ENCODE assay signal across 8 cellular contexts in genomic region chr11:64864473-64865285, GRCh38. TPM values are rescaled to one million over a fixed set of nuclear protein-coding genes. Genes with fewer than 3 reads are reported as not detected.
DNase-seq lines count a peak whose midpoint lies in the region; ATAC-seq and TF ChIP-seq lines count a peak whose summit lies in the region.

No MANE protein-coding gene starts in this region.

- H3K27me3 ChIP-seq in SK-N-SH (ENCODE audit: insufficient read depth): no peaks in the 10 kb centered on the region

- H4K20me1 ChIP-seq in SK-N-SH (ENCODE audit: insufficient read depth): peaks cover 78% of the 10 kb centered on the region

- H3K27ac Mint-ChIP-seq in immature natural killer cell: peak overlapping the region; percentile 90 to 99 (median 96)

- no peak overlapping the region for H2AFZ ChIP-seq in SK-N-SH (ENCODE audit: low read depth)

- no peak for TF ChIP-seq RAD21 in SK-N-SH (IDR thresholded peaks at IDR 0.05; ENCODE audit: low read length)

- peaks cover 15% of the 10 kb centered on the region for H3F3A ChIP-seq in SK-N-SH (replicated peaks; ENCODE audit: insufficient read depth)

- CTCF ChIA-PET in SK-N-SH (lab: Yijun Ruan, JAX): interaction anchor here (0.7 to 5.3 kb wide), 12 partner anchors 8 to 29 kb away, joined by 3 to 40 read pairs (median 5); partner anchors contain the start of genes CDC42BPG and EHD1

- peak overlapping the region; percentile 56 to 95 (median 76) for H3K4me3 Mint-ChIP-seq in immature natural killer cell

- no peak overlapping the region for H3K4me3 ChIP-seq in SK-N-SH (ENCODE audit: low read depth in 2 of 2, low read length in 1 of 2)

- H3K4me2 ChIP-seq in SK-N-SH: no peak overlapping the region; the same call in 1 of the 2 replicates

- H3K36me3 ChIP-seq in SK-N-SH (replicated peaks in 1 of 2; ENCODE audit: control insufficient read depth in 1 of 2, insufficient read depth in 2 of 2, low read length in 1 of 2) (peaks cover 1 to 7% of the 10 kb centered on the region in 2 experiments), KOPT-K1 (ENCODE audit: insufficient read depth, low read length) (peaks cover 8% of the 10 kb centered on the region; the same call in 1 of the 2 replicates)

- DNase-seq in SK-N-SH (no peak), immature natural killer cell (peak in 1 of 3 donors; percentile 48), NCI-H2081 (lab: John Stamatoyannopoulos, UW) (no peak), NCI-H2227 treated with DMSO at 0.1 percent for 48 hours (lab: John Stamatoyannopoulos, UW) (no peak)
- peak; percentile 63 to 72 for DNase-seq in stimulated activated CD8-positive, alpha-beta memory T cell treated with anti-CD3 and anti-CD28 coated beads, Interleukin-2, amount 100 ng/mL, for 48 hours (ENCODE audit: low read depth in 2 of 2)

- TF ChIP-seq EP300 in SK-N-SH (IDR thresholded peaks at IDR 0.05; ENCODE audit: borderline replicate concordance in 1 of 2, low read depth in 1 of 2, low read length in 1 of 2): no peak

- H3K27me3 Mint-ChIP-seq in immature natural killer cell (ENCODE audit: low read depth in 3 of 3): peaks cover 7 to 23% (median 21%) of the 10 kb centered on the region in 3 donors

- H3K36me3 Mint-ChIP-seq in immature natural killer cell: peaks cover 4 to 18% (median 9%) of the 10 kb centered on the region in 3 donors

- H3K9me3 Mint-ChIP-seq in immature natural killer cell: no peaks in the 10 kb centered on the region

- peak; percentile 17; the same call in 2 of the 3 replicates for ATAC-seq in SK-N-SH treated with all-trans-retinoic acid at 6 μM for 48 hours

- peak overlapping the region in 1 of 2 experiments; percentile 12; a peak in 1 of 4 replicates for H3K27ac ChIP-seq in SK-N-SH (ENCODE audit: low read depth in 2 of 2, low read length in 1 of 2)
- peak overlapping the region; percentile 32 for H3K27ac ChIP-seq in KOPT-K1 (ENCODE audit: low read depth, low read length, poor library complexity, severe bottlenecking)
- peak overlapping the region; percentile 58 for H3K27ac ChIP-seq in adipose tissue (ENCODE audit: low read depth, low read length)

- H3K4me1 ChIP-seq in SK-N-SH (ENCODE audit: control insufficient read depth in 1 of 2, insufficient read depth in 2 of 2, low read depth in 1 of 2, low read length in 1 of 2): peaks cover 6 to 11% of the 10 kb centered on the region in 2 experiments; a peak in 3 of 4 replicates

- no peak overlapping the region for H3K9ac ChIP-seq in SK-N-SH

- POLR2A ChIA-PET in SK-N-SH (lab: Yijun Ruan, JAX): interaction anchor here (1.0 kb wide), 1 partner anchor 28 kb away, joined by 3 read pairs; no protein-coding TSS in a partner anchor

- no peaks in the 10 kb centered on the region for H3K9me2 ChIP-seq in SK-N-SH

- 76% methylated on average over 8 of the region's 18 CpGs for WGBS in SK-N-SH (ENCODE audit: low lambda C conversion rate)
- WGBS in adipose tissue, 3 donors: 41 to 65% (median 49%) methylated on average over 18 of the region's 18 CpGs

- TF ChIP-seq CTCF in SK-N-SH (IDR thresholded peaks at IDR 0.05): no peak

- H3K4me1 Mint-ChIP-seq in immature natural killer cell: peaks cover 91 to 94% of the 10 kb centered on the region in 2 donors

- peaks cover 92% of the 10 kb centered on the region for H3K79me2 ChIP-seq in SK-N-SH (ENCODE audit: insufficient read depth)

- no peaks in the 10 kb centered on the region for H3K9me3 ChIP-seq in SK-N-SH
- H3K9me3 ChIP-seq in KOPT-K1 (ENCODE audit: insufficient read depth, low read length, poor library complexity, severe bottlenecking): no peaks in the 10 kb centered on the region

TF ChIP-seq in SK-N-SH treated with all-trans-retinoic acid at 6 μM for 48 hours, 23 proteins besides CTCF, POLR2A, EP300 and RAD21 (continues in another document):
- no peak for TF ChIP-seq CSDC2 (CRISPR knock-in tag; IDR thresholded peaks at IDR 0.05)
- TF ChIP-seq OSR1 (CRISPR knock-in tag; IDR thresholded peaks at IDR 0.05): no peak
- TF ChIP-seq, protein P1, sequence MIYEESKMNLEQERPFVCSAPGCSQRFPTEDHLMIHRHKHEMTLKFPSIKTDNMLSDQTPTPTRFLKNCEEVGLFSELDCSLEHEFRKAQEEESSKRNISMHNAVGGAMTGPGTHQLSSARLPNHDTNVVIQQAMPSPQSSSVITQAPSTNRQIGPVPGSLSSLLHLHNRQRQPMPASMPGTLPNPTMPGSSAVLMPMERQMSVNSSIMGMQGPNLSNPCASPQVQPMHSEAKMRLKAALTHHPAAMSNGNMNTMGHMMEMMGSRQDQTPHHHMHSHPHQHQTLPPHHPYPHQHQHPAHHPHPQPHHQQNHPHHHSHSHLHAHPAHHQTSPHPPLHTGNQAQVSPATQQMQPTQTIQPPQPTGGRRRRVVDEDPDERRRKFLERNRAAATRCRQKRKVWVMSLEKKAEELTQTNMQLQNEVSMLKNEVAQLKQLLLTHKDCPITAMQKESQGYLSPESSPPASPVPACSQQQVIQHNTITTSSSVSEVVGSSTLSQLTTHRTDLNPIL (CRISPR knock-in tag; IDR thresholded peaks at IDR 0.05; ENCODE audit: low read depth): no peak
- TF ChIP-seq TOX (CRISPR knock-in tag; IDR thresholded peaks at IDR 0.05; ENCODE audit: borderline replicate concordance): no peak
- no peak for TF ChIP-seq ZC3H10 (CRISPR knock-in tag; IDR thresholded peaks at IDR 0.05)
- TF ChIP-seq ZNF8 (CRISPR knock-in tag; IDR thresholded peaks at IDR 0.05): no peak

TF ChIP-seq in SK-N-SH, 30 proteins besides CTCF, POLR2A, EP300 and RAD21 (continues in another document):
- TF ChIP-seq TEAD4 (IDR thresholded peaks at IDR 0.05; ENCODE audit: borderline replicate concordance, insufficient read depth): no peak
- TF ChIP-seq RXRA (IDR thresholded peaks at IDR 0.05; ENCODE audit: borderline replicate concordance, low read depth): no peak
- TF ChIP-seq TCF12 (IDR thresholded peaks at IDR 0.05): no peak
- no peak for TF ChIP-seq TAF1 (IDR thresholded peaks at IDR 0.05; ENCODE audit: borderline replicate concordance, low read depth, low read length)
- TF ChIP-seq, protein P2, sequence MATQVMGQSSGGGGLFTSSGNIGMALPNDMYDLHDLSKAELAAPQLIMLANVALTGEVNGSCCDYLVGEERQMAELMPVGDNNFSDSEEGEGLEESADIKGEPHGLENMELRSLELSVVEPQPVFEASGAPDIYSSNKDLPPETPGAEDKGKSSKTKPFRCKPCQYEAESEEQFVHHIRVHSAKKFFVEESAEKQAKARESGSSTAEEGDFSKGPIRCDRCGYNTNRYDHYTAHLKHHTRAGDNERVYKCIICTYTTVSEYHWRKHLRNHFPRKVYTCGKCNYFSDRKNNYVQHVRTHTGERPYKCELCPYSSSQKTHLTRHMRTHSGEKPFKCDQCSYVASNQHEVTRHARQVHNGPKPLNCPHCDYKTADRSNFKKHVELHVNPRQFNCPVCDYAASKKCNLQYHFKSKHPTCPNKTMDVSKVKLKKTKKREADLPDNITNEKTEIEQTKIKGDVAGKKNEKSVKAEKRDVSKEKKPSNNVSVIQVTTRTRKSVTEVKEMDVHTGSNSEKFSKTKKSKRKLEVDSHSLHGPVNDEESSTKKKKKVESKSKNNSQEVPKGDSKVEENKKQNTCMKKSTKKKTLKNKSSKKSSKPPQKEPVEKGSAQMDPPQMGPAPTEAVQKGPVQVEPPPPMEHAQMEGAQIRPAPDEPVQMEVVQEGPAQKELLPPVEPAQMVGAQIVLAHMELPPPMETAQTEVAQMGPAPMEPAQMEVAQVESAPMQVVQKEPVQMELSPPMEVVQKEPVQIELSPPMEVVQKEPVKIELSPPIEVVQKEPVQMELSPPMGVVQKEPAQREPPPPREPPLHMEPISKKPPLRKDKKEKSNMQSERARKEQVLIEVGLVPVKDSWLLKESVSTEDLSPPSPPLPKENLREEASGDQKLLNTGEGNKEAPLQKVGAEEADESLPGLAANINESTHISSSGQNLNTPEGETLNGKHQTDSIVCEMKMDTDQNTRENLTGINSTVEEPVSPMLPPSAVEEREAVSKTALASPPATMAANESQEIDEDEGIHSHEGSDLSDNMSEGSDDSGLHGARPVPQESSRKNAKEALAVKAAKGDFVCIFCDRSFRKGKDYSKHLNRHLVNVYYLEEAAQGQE (IDR thresholded peaks at IDR 0.05; ENCODE audit: low read depth, low read length): no peak
- TF ChIP-seq MEF2A (IDR thresholded peaks at IDR 0.05; ENCODE audit: borderline replicate concordance, low read depth): no peak
- TF ChIP-seq RCOR1 (IDR thresholded peaks at IDR 0.05; ENCODE audit: low read length): no peak

RNA-seq across cellular contexts. Expression of gene EHD1, which starts 13.7 kb away (rescaled TPM):
- polyA plus RNA-seq in SK-N-SH (2012; rRNA removed) (57.6 and 93.3 TPM in 2 replicates), adipose tissue (10 to 100 TPM; 10.3 to 68.5 (median 22.9) TPM), immature natural killer cell (100 to 1,000 TPM; 136 to 247 (median 160) TPM)
- polyA plus RNA-seq in SK-N-SH (2012; cell fraction: cytosol; rRNA removed): 34.4 and 51.6 TPM in 2 replicates
- 104 and 118 TPM in 2 replicates for polyA plus RNA-seq in SK-N-SH (2012; cell fraction: nucleus; rRNA removed)

RNA-seq across cellular contexts. Expression of gene CDC42BPG, which starts 20.2 kb away (rescaled TPM):
- polyA plus RNA-seq in SK-N-SH (2012; rRNA removed): 0.33 and 0.42 TPM in 2 replicates
- polyA plus RNA-seq in SK-N-SH (2012; cell fraction: cytosol; rRNA removed): 0.15 and 0.25 TPM in 2 replicates
- polyA plus RNA-seq in SK-N-SH (2012; cell fraction: nucleus; rRNA removed): 1.00 and 1.3 TPM in 2 replicates
- polyA plus RNA-seq in adipose tissue: 1 to 10 TPM in 2 of 3 donors, under 1 TPM in 1; 0.90 to 9.7 (median 1.4) TPM
- under 1 TPM in 2 of 3 donors, not detected in 1; 0.13 to 0.22 TPM for polyA plus RNA-seq in immature natural killer cell

RNA-seq across cellular contexts. Expression of gene ATG2A, which starts 52.3 kb away (rescaled TPM):
- polyA plus RNA-seq in SK-N-SH (2012; rRNA removed): 6.2 and 7.1 TPM in 2 replicates
- 1.7 and 3.1 TPM in 2 replicates for polyA plus RNA-seq in SK-N-SH (2012; cell fraction: cytosol; rRNA removed)
- polyA plus RNA-seq in SK-N-SH (2012; cell fraction: nucleus; rRNA removed): 21.7 and 27.5 TPM in 2 replicates
- 10 to 100 TPM; 12.4 to 14.7 (median 14.5) TPM for polyA plus RNA-seq in adipose tissue
- 10 to 100 TPM in 1 of 3 donors, 1 to 10 TPM in 2; 3.7 to 10.0 (median 6.7) TPM for polyA plus RNA-seq in immature natural killer cell

RNA-seq across cellular contexts. Expression of gene MEN1, which starts 54.3 kb away (rescaled TPM):
- polyA plus RNA-seq in SK-N-SH (2012; rRNA removed): 40.7 and 52.9 TPM in 2 replicates
- polyA plus RNA-seq in SK-N-SH (2012; cell fraction: cytosol; rRNA removed): 17.3 and 26.9 TPM in 2 replicates
- polyA plus RNA-seq in SK-N-SH (2012; cell fraction: nucleus; rRNA removed): 101 and 105 TPM in 2 replicates
- 10 to 100 TPM; 13.9 to 15.7 (median 14.6) TPM for polyA plus RNA-seq in adipose tissue
- 10 to 100 TPM; 15.3 to 36.1 (median 27.1) TPM for polyA plus RNA-seq in immature natural killer cell

RNA-seq across cellular contexts. Expression of gene PPP2R5B, which starts 59.8 kb away (rescaled TPM):
- polyA plus RNA-seq in SK-N-SH (2012; rRNA removed): 15.1 and 16.7 TPM in 2 replicates
- polyA plus RNA-seq in SK-N-SH (2012; cell fraction: cytosol; rRNA removed): 8.2 and 11.7 TPM in 2 replicates
- 40.9 and 48.9 TPM in 2 replicates for polyA plus RNA-seq in SK-N-SH (2012; cell fraction: nucleus; rRNA removed)
- 10 to 100 TPM in 2 of 3 donors, 1 to 10 TPM in 1; 10.0 to 17.9 (median 13.0) TPM for polyA plus RNA-seq in adipose tissue
- polyA plus RNA-seq in immature natural killer cell: 10 to 100 TPM in 2 of 3 donors, 1 to 10 TPM in 1; 7.8 to 14.6 (median 14.0) TPM

Comparison
In these comparisons a context has a peak if more than half of its experiments do, and no peak if none do; other contexts are left out.
1. DNase-seq: peak in stimulated activated CD8-positive, alpha-beta memory T cell treated with anti-CD3 and anti-CD28 coated beads, Interleukin-2, amount 100 ng/mL, for 48 hours (2 of 2); none in SK-N-SH (single experiment), NCI-H2081 (0 of 2) and NCI-H2227 treated with DMSO at 0.1 percent for 48 hours (single experiment).